In genomic region chr6:130076512-130076911, GRCh38 we compare ENCODE assay signal across 9 cellular contexts. TPM values are rescaled to one million over a fixed set of nuclear protein-coding genes. Genes with fewer than 3 reads are reported as not detected.
DNase-seq lines count a peak whose midpoint lies in the region; ATAC-seq and TF ChIP-seq lines count a peak whose summit lies in the region.
"Had no signal": no experiment of that assay in that cellular context is flagged by ENCODE, and none has a peak within 500 bp of the region (broad histone marks: within the 10 kb centered on the region; RNA-seq: fewer than 3 reads in every experiment).

No MANE protein-coding gene starts in this region.

- ATAC-seq in Panc1: no peak

- no peaks in the 10 kb centered on the region for H3K36me3 ChIP-seq in A673 (ENCODE audit: insufficient read depth, low read length, poor library complexity, severe bottlenecking)
- H3K36me3 ChIP-seq in Panc1 (ENCODE audit: control insufficient read depth, insufficient read depth, low read length): no peaks in the 10 kb centered on the region
- peaks cover 6 to 15% (median 9%) of the 10 kb centered on the region in 3 donors for H3K36me3 ChIP-seq in tibial artery

- POLR2A ChIA-PET in A673 (lab: Charles Lee; ENCODE audit: low non-redundant PET) (no interaction called here), Panc1 (lab: Charles Lee) (no interaction called here)

- TF ChIP-seq CTCF in A673 (conservative IDR thresholded peaks at IDR 0.05; ENCODE audit: low read depth, low read length) (peak; percentile 46), GM12874 (IDR thresholded peaks at IDR 0.05; ENCODE audit: insufficient read depth, low read depth, low read length) (peak; percentile 13; the same call in 1 of the 2 replicates), Panc1 (IDR thresholded peaks at IDR 0.05) (peak; percentile 5; the same call in 1 of the 2 replicates), fibroblast of mammary gland (conservative IDR thresholded peaks at IDR 0.05; ENCODE audit: control insufficient read depth, insufficient read depth, low read depth, low read length) (peak; percentile 8), tibial artery (IDR thresholded peaks at IDR 0.05) (no peak)

- H3K4me3 ChIP-seq in A673 (ENCODE audit: low read depth, low read length, poor library complexity, severe bottlenecking) (no peak overlapping the region), Panc1 (ENCODE audit: low read depth in 2 of 2, low read length in 2 of 2) (no peak overlapping the region), fibroblast of mammary gland (ENCODE audit: control insufficient read depth, low read depth, low read length) (no peak overlapping the region), tibial artery (no peak overlapping the region)

- no peaks in the 10 kb centered on the region for H3K27me3 ChIP-seq in A673 (replicated peaks; ENCODE audit: insufficient read depth, low read depth, low read length, poor library complexity)
- H3K27me3 ChIP-seq in Panc1 (ENCODE audit: control insufficient read depth, insufficient read depth, low read length): no peaks in the 10 kb centered on the region
- H3K27me3 ChIP-seq in tibial artery: no peaks in the 10 kb centered on the region

- H3K27ac ChIP-seq in A673 (ENCODE audit: low read depth, low read length, poor library complexity, severe bottlenecking) (no peak overlapping the region), Panc1 (ENCODE audit: low read length) (no peak overlapping the region), tibial artery (no peak overlapping the region)

- BruUV-seq in A673 (replicated peaks; lab: Mats Ljungman, UMichigan) (no TSS peak), Panc1 (replicated peaks; lab: Mats Ljungman, UMichigan) (no TSS peak)

- in situ Hi-C loops in Panc1 (cut with HindIII; ENCODE audit: low pct_unique_long_range_greater_than_20kb, low sequenced_read_pairs): no loop called here

- intact Hi-C loops in A673 (cut with micrococcal nuclease; ENCODE audit: unreplicated experiment): loop anchor here (10.0 kb wide), 1 partner anchor 208 kb away; no protein-coding TSS in a partner anchor
- intact Hi-C loops in Panc1 (cut with micrococcal nuclease; ENCODE audit: unreplicated experiment): no loop called here
- intact Hi-C loops in tibial artery (cut with DNase I; ENCODE audit: low total_unique reads): no loop called here

- DNase-seq in A673 (ENCODE audit: low spot score): no peak
- no peak for DNase-seq in Panc1 (ENCODE audit: low read depth, low spot score)
- peak; percentile 19 for DNase-seq in fibroblast of mammary gland (ENCODE audit: low read depth)
- DNase-seq in A172 (ENCODE audit: low spot score): no peak
- DNase-seq in tibial artery: no peak
- no peak for DNase-seq in GM03348 (ENCODE audit: low spot score)
- DNase-seq in activated T-cell treated with anti-CD3 and anti-CD28 coated beads, Interleukin-2, amount 50 U/mL, for 1 hour: no peak
- DNase-seq: Right ventricle myocardium superior had no signal

- H3K9me3 ChIP-seq in A673 (ENCODE audit: low read depth, low read length, poor library complexity, severe bottlenecking) (no peaks in the 10 kb centered on the region), Panc1 (ENCODE audit: control insufficient read depth, insufficient read depth, low read depth, low read length) (no peaks in the 10 kb centered on the region), tibial artery (no peaks in the 10 kb centered on the region)

- H3K4me1 ChIP-seq in A673 (ENCODE audit: insufficient read depth, low read length, poor library complexity, severe bottlenecking) (no peaks in the 10 kb centered on the region), Panc1 (ENCODE audit: control insufficient read depth, insufficient read depth, low read length) (no peaks in the 10 kb centered on the region), tibial artery (no peaks in the 10 kb centered on the region)

- CTCF ChIA-PET in A673 (lab: Charles Lee): no interaction called here
- CTCF ChIA-PET in Panc1 (lab: Charles Lee): no interaction called here

RNA-seq across cellular contexts. Expression of gene L3MBTL3, which starts 58.1 kb away (rescaled TPM):
- total RNA-seq in A673 (2021) (39.3 and 40.8 TPM in 2 replicates), Panc1 (2021; ENCODE audit: unreplicated experiment) (4.2 TPM)
- 2.0 TPM for polyA plus RNA-seq in Panc1 (2012; ENCODE audit: insufficient read length)
- 5.4 and 7.6 TPM in 2 replicates for total RNA-seq in A172 (2014; rRNA removed; shearing (Covaris generic))

Comparison
In these comparisons a context has a peak if more than half of its experiments do, and no peak if none do; other contexts are left out.
1. CTCF ChIP-seq: peak in A673 (single experiment), GM12874 (single experiment), Panc1 (single experiment) and fibroblast of mammary gland (single experiment); none in tibial artery (0 of 2).